Comparison of ENCODE assay signal across 10 cellular contexts in genomic region chr14:99568567-99569560, GRCh38. TPM values are rescaled to one million over a fixed set of nuclear protein-coding genes. Genes with fewer than 3 reads are reported as not detected.
A peak's percentile ranks its signal among the peaks of the same experiment; 100 is the strongest.
DNase-seq lines count a peak whose midpoint lies in the region; ATAC-seq, FAIRE-seq and TF ChIP-seq lines count a peak whose summit lies in the region.
"Had no signal": no experiment of that assay in that cellular context is flagged by ENCODE, and none has a peak within 500 bp of the region (broad histone marks: within the 10 kb centered on the region; RNA-seq: fewer than 3 reads in every experiment).

No MANE protein-coding gene starts in this region.

- H3K27ac ChIP-seq in RWPE1: peak overlapping the region; percentile 95
- peak overlapping the region; percentile 14 for H3K27ac ChIP-seq in urinary bladder (ENCODE audit: low read depth)

- peaks cover 1% of the 10 kb centered on the region for H3K36me3 Mint-ChIP-seq in glutamatergic neuron (ENCODE audit: unreplicated experiment)

- ATAC-seq in GM21367 (IDR thresholded peaks at IDR 0.05; ENCODE audit: unreplicated experiment): no peak

- no peak for TF ChIP-seq POLR2A in H54 (IDR thresholded peaks at IDR 0.05; ENCODE audit: low read depth, low read length)

- peak overlapping the region; percentile 20 for H3K4me3 Mint-ChIP-seq in glutamatergic neuron (ENCODE audit: unreplicated experiment)

- CTCF ChIA-PET in RWPE1 (lab: Yijun Ruan, JAX): no interaction called here

- WGBS in urinary bladder: 49% methylated on average over 22 of the region's 22 CpGs

- peaks cover 47% of the 10 kb centered on the region for H3K4me1 Mint-ChIP-seq in glutamatergic neuron (ENCODE audit: low read depth, unreplicated experiment)

- H3K4me3 ChIP-seq in urinary bladder (ENCODE audit: low read depth, low read length): no peak overlapping the region

- H3K4me1 ChIP-seq in urinary bladder (ENCODE audit: insufficient read depth): peaks cover 3% of the 10 kb centered on the region

- H3K27me3 Mint-ChIP-seq in glutamatergic neuron (ENCODE audit: unreplicated experiment): peaks cover 16% of the 10 kb centered on the region

- FAIRE-seq in H54 (lab: Jason Lieb, UNC): no peak
- FAIRE-seq: frontal cortex had no signal

- TF ChIP-seq CTCF in RWPE1 (conservative IDR thresholded peaks at IDR 0.05; ENCODE audit: low read depth) (no peak), glutamatergic neuron (IDR thresholded peaks at IDR 0.05; ENCODE audit: partially characterized antibody, unreplicated experiment) (no peak)

- peaks cover 12% of the 10 kb centered on the region for H3K9me3 Mint-ChIP-seq in glutamatergic neuron (ENCODE audit: unreplicated experiment)

- H3K27ac Mint-ChIP-seq in glutamatergic neuron (ENCODE audit: unreplicated experiment): no peak overlapping the region

- DNase-seq in NCI-H2171 treated with DMSO at 0.1 percent for 48 hours (lab: John Stamatoyannopoulos, UW) (peak; percentile 23), NCI-H2171 (lab: John Stamatoyannopoulos, UW) (no peak), RWPE1 (ENCODE audit: low spot score) (no peak), glutamatergic neuron (no peak), H54 (ENCODE audit: insufficient read length, low spot score) (no peak), anterior cingulate cortex (lab: John Stamatoyannopoulos, UW) (no peak)
- DNase-seq: NCI-H526 had no signal

- H3K36me3 ChIP-seq in urinary bladder (ENCODE audit: insufficient read depth): no peaks in the 10 kb centered on the region

- POLR2A ChIA-PET in RWPE1 (lab: Yijun Ruan, JAX; ENCODE audit: low non-redundant PET): no interaction called here

RNA-seq across cellular contexts. Expression of gene CCDC85C, which starts 35.1 kb away (rescaled TPM):
- 32.3 TPM for total RNA-seq in glutamatergic neuron (ENCODE audit: unreplicated experiment)
- 5.8 TPM for total RNA-seq in urinary bladder
- polyA plus RNA-seq in urinary bladder: 36.0 TPM
